Comparison of ENCODE assay signal across 1 cellular context in genomic region chr13:20566917-20567755, GRCh38.
TF ChIP-seq lines count a peak whose summit lies in the region.

Gene IFT88 (plus strand): TSS chr13:20567157. CDS start chr13:20574386, 7,229 bp downstream.

TF ChIP-seq in GM23338, 12 proteins besides CTCF, POLR2A, EP300 and RAD21:
- TF ChIP-seq ZNF462 (CRISPR knock-in tag; IDR thresholded peaks at IDR 0.05) = no peak
- TF ChIP-seq EZH2phosphoT487 (IDR thresholded peaks at IDR 0.05; ENCODE audit: unreplicated experiment) = no peak
- TF ChIP-seq CREB1 (CRISPR knock-in tag; IDR thresholded peaks at IDR 0.05; ENCODE audit: low read depth) = no peak
- no peak for TF ChIP-seq ETS1 (IDR thresholded peaks at IDR 0.05)
- TF ChIP-seq ZNF114 (CRISPR knock-in tag; IDR thresholded peaks at IDR 0.05) = no peak
- peak; percentile 44 for TF ChIP-seq POLR2AphosphoS5 (IDR thresholded peaks at IDR 0.05; ENCODE audit: low read depth)
- TF ChIP-seq EZH2 (IDR thresholded peaks at IDR 0.05; ENCODE audit: low read depth, unreplicated experiment) = no peak
- no peak for TF ChIP-seq NANOG (IDR thresholded peaks at IDR 0.05; ENCODE audit: borderline replicate concordance)
